Comparison of ENCODE assay signal across 11 cellular contexts in genomic region chr17:77783991-77784820, GRCh38.
DNase-seq lines count a peak whose midpoint lies in the region; ATAC-seq lines count a peak whose summit lies in the region.
"Had no signal": no experiment of that assay in that cellular context is flagged by ENCODE, and none has a peak within 500 bp of the region (broad histone marks: within the 10 kb centered on the region; RNA-seq: fewer than 3 reads in every experiment).

No MANE protein-coding gene starts in this region.

- no peaks in the 10 kb centered on the region for H3K27me3 ChIP-seq in CD8-positive, alpha-beta memory T cell (ENCODE audit: insufficient read depth, low read length, poor library complexity, severe bottlenecking)

- H3K9me3 Mint-ChIP-seq in CD8-positive, alpha-beta memory T cell: no peaks in the 10 kb centered on the region
- no peaks in the 10 kb centered on the region for H3K9me3 Mint-ChIP-seq in activated naive CD4-positive, alpha-beta T cell treated with anti-CD3 and anti-CD28 coated beads, Interleukin-2, amount 10 ng/mL, durations not matched to agents 7 days and 5 days

- H3K4me1 Mint-ChIP-seq in CD8-positive, alpha-beta memory T cell: peaks cover 34 to 41% (median 37%) of the 10 kb centered on the region in 3 donors
- peaks cover 18% of the 10 kb centered on the region for H3K4me1 Mint-ChIP-seq in activated naive CD4-positive, alpha-beta T cell treated with anti-CD3 and anti-CD28 coated beads, Interleukin-2, amount 10 ng/mL, durations not matched to agents 7 days and 5 days

- H3K4me3 ChIP-seq in CD8-positive, alpha-beta memory T cell (ENCODE audit: low read length): peak overlapping the region; percentile 59
- H3K4me3 ChIP-seq: prostate gland had no signal

- H3K27ac ChIP-seq in CD8-positive, alpha-beta memory T cell (ENCODE audit: low read depth, low read length): peak overlapping the region; percentile 95
- H3K27ac ChIP-seq: prostate gland had no signal

- peak overlapping the region; percentile 96 to 100 (median 98) for H3K27ac Mint-ChIP-seq in CD8-positive, alpha-beta memory T cell
- peak overlapping the region; percentile 80 for H3K27ac Mint-ChIP-seq in activated naive CD4-positive, alpha-beta T cell treated with anti-CD3 and anti-CD28 coated beads, Interleukin-2, amount 10 ng/mL, durations not matched to agents 7 days and 5 days

- no peaks in the 10 kb centered on the region for H3K36me3 Mint-ChIP-seq in CD8-positive, alpha-beta memory T cell
- no peaks in the 10 kb centered on the region for H3K36me3 Mint-ChIP-seq in activated naive CD4-positive, alpha-beta T cell treated with anti-CD3 and anti-CD28 coated beads, Interleukin-2, amount 10 ng/mL, durations not matched to agents 7 days and 5 days

- H3K27me3 Mint-ChIP-seq in CD8-positive, alpha-beta memory T cell: no peaks in the 10 kb centered on the region
- peaks cover 41% of the 10 kb centered on the region for H3K27me3 Mint-ChIP-seq in activated naive CD4-positive, alpha-beta T cell treated with anti-CD3 and anti-CD28 coated beads, Interleukin-2, amount 10 ng/mL, durations not matched to agents 7 days and 5 days

- peak; percentile 44 to 90 (median 70) for DNase-seq in CD8-positive, alpha-beta memory T cell
- DNase-seq in activated CD4-positive, alpha-beta T cell treated with anti-CD3 and anti-CD28 coated beads for 48 hours: peak; percentile 69
- DNase-seq in activated naive CD4-positive, alpha-beta T cell treated with anti-CD3 and anti-CD28 coated beads, Interleukin-2, amount 10 ng/mL, durations not matched to agents 7 days and 5 days: peak; percentile 71
- DNase-seq in stimulated activated CD4-positive, alpha-beta T cell treated with anti-CD3 and anti-CD28 coated beads, Interleukin-4, amount 100 ng/mL, for 1 hour: peak; percentile 62
- DNase-seq in NCI-H1048 (lab: John Stamatoyannopoulos, UW) (no peak), dermis blood vessel endothelial cell (no peak)
- no peak for DNase-seq in NK-92 treated with Interleukin-12 subunit alpha and Interleukin-12 subunit beta, amount 100 ng/mL, for 24 hours (lab: John Stamatoyannopoulos, UW)
- DNase-seq: ACHN, NCI-H446 treated with DMSO at 0.1 percent for 48 hours had no signal

- H3K36me3 ChIP-seq in CD8-positive, alpha-beta memory T cell (ENCODE audit: insufficient read depth, low read length): no peaks in the 10 kb centered on the region
- H3K36me3 ChIP-seq: prostate gland had no signal

- CTCF ChIA-PET in CD8-positive, alpha-beta memory T cell (lab: Charles Lee): interaction anchor here (0.9 to 1.6 kb wide), 5 partner anchors 97 to 230 kb away, joined by 3 to 6 read pairs (median 4); partner anchors contain the start of gene TNRC6C
- CTCF ChIA-PET in activated naive CD4-positive, alpha-beta T cell treated with anti-CD3 and anti-CD28 coated beads, Interleukin-2, amount 10 ng/mL, durations not matched to agents 7 days and 5 days (lab: Charles Lee): interaction anchor here (0.9 to 1.5 kb wide), 5 partner anchors 11 to 241 kb away, joined by 3 to 8 read pairs (median 3); no protein-coding TSS in a partner anchor

- peak overlapping the region; percentile 55 to 82 (median 74) for H3K4me3 Mint-ChIP-seq in CD8-positive, alpha-beta memory T cell
- no peak overlapping the region for H3K4me3 Mint-ChIP-seq in activated naive CD4-positive, alpha-beta T cell treated with anti-CD3 and anti-CD28 coated beads, Interleukin-2, amount 10 ng/mL, durations not matched to agents 7 days and 5 days

- POLR2A ChIA-PET in CD8-positive, alpha-beta memory T cell (lab: Charles Lee): interaction anchor here (0.6 to 1.6 kb wide), 4 partner anchors 11 to 174 kb away, joined by 3 to 28 read pairs (median 4); partner anchors contain the start of gene TNRC6C

- no peaks in the 10 kb centered on the region for H3K9me3 ChIP-seq in CD8-positive, alpha-beta memory T cell (ENCODE audit: low read length)
- H3K9me3 ChIP-seq: prostate gland had no signal

- H3K4me1 ChIP-seq in CD8-positive, alpha-beta memory T cell (ENCODE audit: insufficient read depth, low read length): peaks cover 35% of the 10 kb centered on the region
- H3K4me1 ChIP-seq: prostate gland had no signal

- ATAC-seq in GM19463 (IDR thresholded peaks at IDR 0.05; ENCODE audit: unreplicated experiment): no peak

Comparison
In these comparisons a context has a peak if more than half of its experiments do, and no peak if none do; other contexts are left out.
1. DNase-seq: peak in CD8-positive, alpha-beta memory T cell (5 of 5), activated CD4-positive, alpha-beta T cell treated with anti-CD3 and anti-CD28 coated beads for 48 hours (single experiment), activated naive CD4-positive, alpha-beta T cell treated with anti-CD3 and anti-CD28 coated beads, Interleukin-2, amount 10 ng/mL, durations not matched to agents 7 days and 5 days (single experiment) and stimulated activated CD4-positive, alpha-beta T cell treated with anti-CD3 and anti-CD28 coated beads, Interleukin-4, amount 100 ng/mL, for 1 hour (single experiment); none in NCI-H1048 (single experiment), NK-92 treated with Interleukin-12 subunit alpha and Interleukin-12 subunit beta, amount 100 ng/mL, for 24 hours (single experiment) and dermis blood vessel endothelial cell (single experiment).